In the genomic region with DNA sequence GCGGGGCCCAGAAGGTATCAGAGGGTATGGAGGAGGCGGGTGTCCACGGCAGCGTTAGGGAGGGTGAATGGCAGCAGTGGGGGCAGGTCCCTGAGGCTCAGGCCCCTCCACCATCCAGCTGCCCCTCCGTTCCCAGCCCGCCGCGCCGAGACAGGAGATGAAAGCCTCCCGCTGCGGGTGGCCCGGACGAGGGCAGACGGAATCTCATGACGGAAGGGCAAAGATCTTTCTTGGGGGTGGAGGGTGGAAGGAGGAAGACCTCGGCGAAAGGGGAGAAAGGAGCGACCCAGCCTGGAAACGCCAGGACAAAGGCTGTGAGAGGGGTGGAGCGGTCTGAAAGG, we compare ENCODE assay signal across 8 cellular contexts. TPM values are rescaled to one million over a fixed set of nuclear protein-coding genes. Genes with fewer than 3 reads are reported as not detected.
DNase-seq lines count a peak whose midpoint lies in the region; ATAC-seq and TF ChIP-seq lines count a peak whose summit lies in the region.

No MANE protein-coding gene starts in this region.

- peaks cover 19% of the 10 kb centered on the region for H3K36me3 Mint-ChIP-seq in T-helper 1 cell treated with Interleukin-12 subunit alpha and Interleukin-12 subunit beta and Interleukin-4 antibody, amounts not matched to agents 30 μg/mL and 1 μg/mL, for 36 hours (ENCODE audit: low read depth)
- H3K36me3 Mint-ChIP-seq in naive thymus-derived CD8-positive, alpha-beta T cell: peaks cover 0 to 9% (median 1%) of the 10 kb centered on the region in 3 donors

- H3K4me1 ChIP-seq in effector memory CD4-positive, alpha-beta T cell (ENCODE audit: control insufficient read depth, insufficient read depth, low read length, poor library complexity, severe bottlenecking): peaks cover 34% of the 10 kb centered on the region

- H3K4me1 Mint-ChIP-seq in T-helper 1 cell treated with Interleukin-12 subunit alpha and Interleukin-12 subunit beta and Interleukin-4 antibody, amounts not matched to agents 30 μg/mL and 1 μg/mL, for 36 hours (ENCODE audit: low read depth): peaks cover 55% of the 10 kb centered on the region
- peaks cover 30 to 82% (median 75%) of the 10 kb centered on the region in 4 donors for H3K4me1 Mint-ChIP-seq in naive thymus-derived CD8-positive, alpha-beta T cell

- H3K27me3 ChIP-seq in effector memory CD4-positive, alpha-beta T cell (replicated peaks; ENCODE audit: control insufficient read depth, insufficient read depth, low read length, poor library complexity, severe bottlenecking): no peaks in the 10 kb centered on the region

- TF ChIP-seq CTCF in AG09309 (IDR thresholded peaks at IDR 0.05; ENCODE audit: control insufficient read depth, insufficient read depth, low read depth, low read length, missing control alignments): no peak

- H3K27ac ChIP-seq in effector memory CD4-positive, alpha-beta T cell (ENCODE audit: insufficient read depth, low read length, poor library complexity, severe bottlenecking): peak overlapping the region; percentile 97

- peaks cover 13% of the 10 kb centered on the region for H3K36me3 ChIP-seq in effector memory CD4-positive, alpha-beta T cell (ENCODE audit: control insufficient read depth, insufficient read depth, low read length)

- H3K4me3 ChIP-seq in AG09309 (ENCODE audit: control insufficient read depth, low read depth, low read length): peak overlapping the region; percentile 95
- H3K4me3 ChIP-seq in effector memory CD4-positive, alpha-beta T cell (ENCODE audit: insufficient read depth, low read depth, low read length, poor library complexity, severe bottlenecking): peak overlapping the region; percentile 84

- H3K9me3 Mint-ChIP-seq in T-helper 1 cell treated with Interleukin-12 subunit alpha and Interleukin-12 subunit beta and Interleukin-4 antibody, amounts not matched to agents 30 μg/mL and 1 μg/mL, for 36 hours: no peaks in the 10 kb centered on the region
- no peaks in the 10 kb centered on the region for H3K9me3 Mint-ChIP-seq in naive thymus-derived CD8-positive, alpha-beta T cell

- peak; percentile 28 for ATAC-seq in GM18909 (IDR thresholded peaks at IDR 0.05; ENCODE audit: poor library complexity, unreplicated experiment)
- ATAC-seq in HG03159 (IDR thresholded peaks at IDR 0.05; ENCODE audit: unreplicated experiment): peak; percentile 23
- ATAC-seq in naive thymus-derived CD8-positive, alpha-beta T cell: peak; percentile 38 to 42

- no peaks in the 10 kb centered on the region for H3K27me3 Mint-ChIP-seq in T-helper 1 cell treated with Interleukin-12 subunit alpha and Interleukin-12 subunit beta and Interleukin-4 antibody, amounts not matched to agents 30 μg/mL and 1 μg/mL, for 36 hours (ENCODE audit: low read depth)
- peaks cover 0 to 1% (median 0%) of the 10 kb centered on the region in 5 donors for H3K27me3 Mint-ChIP-seq in naive thymus-derived CD8-positive, alpha-beta T cell

- peak overlapping the region; percentile 97 for H3K4me3 Mint-ChIP-seq in T-helper 1 cell treated with Interleukin-12 subunit alpha and Interleukin-12 subunit beta and Interleukin-4 antibody, amounts not matched to agents 30 μg/mL and 1 μg/mL, for 36 hours
- H3K4me3 Mint-ChIP-seq in naive thymus-derived CD8-positive, alpha-beta T cell: peak overlapping the region; percentile 89 to 99 (median 98)

- no peaks in the 10 kb centered on the region for H3K9me3 ChIP-seq in effector memory CD4-positive, alpha-beta T cell (ENCODE audit: control insufficient read depth, low read length)

- DNase-seq in AG09309 (ENCODE audit: low read depth) (no peak), NCI-H1694 (lab: John Stamatoyannopoulos, UW) (no peak), NCI-H1436 treated with DMSO at 0.1 percent for 48 hours (lab: John Stamatoyannopoulos, UW) (no peak)
- peak in 1 of 3 donors; percentile 41 for DNase-seq in effector memory CD4-positive, alpha-beta T cell
- peak in 4 of 10 donors; percentile 47 to 74 (median 69) for DNase-seq in naive thymus-derived CD8-positive, alpha-beta T cell

- H3K27ac Mint-ChIP-seq in T-helper 1 cell treated with Interleukin-12 subunit alpha and Interleukin-12 subunit beta and Interleukin-4 antibody, amounts not matched to agents 30 μg/mL and 1 μg/mL, for 36 hours: peak overlapping the region; percentile 95
- H3K27ac Mint-ChIP-seq in naive thymus-derived CD8-positive, alpha-beta T cell: peak overlapping the region; percentile 93 to 100 (median 98)

- POLR2A ChIA-PET in naive thymus-derived CD8-positive, alpha-beta T cell (lab: Charles Lee): interaction anchor here (0.5 to 8.6 kb wide), 8 partner anchors 9 to 897 kb away, joined by 3 to 131 read pairs (median 4); a partner anchor contains a TSS

RNA-seq across cellular contexts. Expression of a gene that starts 0.4 kb away (rescaled TPM):
- 10 to 100 TPM; 56.5 to 60.1 TPM for total RNA-seq in naive thymus-derived CD8-positive, alpha-beta T cell
- polyA plus RNA-seq in naive thymus-derived CD8-positive, alpha-beta T cell: 10 to 100 TPM in 2 of 3 donors, 1 to 10 TPM in 1; 8.9 to 13.8 (median 13.2) TPM

RNA-seq across cellular contexts. Expression of a gene that starts 14.6 kb away (rescaled TPM):
- total RNA-seq in naive thymus-derived CD8-positive, alpha-beta T cell: 10 to 100 TPM; 15.1 to 16.3 TPM
- 1 to 10 TPM; 5.8 to 8.2 (median 6.7) TPM for polyA plus RNA-seq in naive thymus-derived CD8-positive, alpha-beta T cell

RNA-seq across cellular contexts. Expression of a gene that starts 14.7 kb away (rescaled TPM):
- 1 to 10 TPM in 1 of 2 experiments, under 1 TPM in 1; 0.66 to 1.3 TPM for total RNA-seq in naive thymus-derived CD8-positive, alpha-beta T cell
- polyA plus RNA-seq in naive thymus-derived CD8-positive, alpha-beta T cell: 1 to 10 TPM in 1 of 3 donors, under 1 TPM in 2; 0.25 to 1.7 (median 0.63) TPM

RNA-seq across cellular contexts. Expression of a gene that starts 27.9 kb away (rescaled TPM):
- total RNA-seq in naive thymus-derived CD8-positive, alpha-beta T cell: 10 to 100 TPM; 21.1 to 24.7 TPM
- 1 to 10 TPM; 6.6 to 8.8 (median 8.2) TPM for polyA plus RNA-seq in naive thymus-derived CD8-positive, alpha-beta T cell
